Comparison of ENCODE assay signal across 1 cellular context in genomic region chr16:30953511-30954124, GRCh38.
A peak's percentile ranks its signal among the peaks of the same experiment; 100 is the strongest.
TF ChIP-seq lines count a peak whose summit lies in the region.

No MANE protein-coding gene starts in this region.

TF ChIP-seq in HepG2, 621 proteins besides CTCF, POLR2A, EP300 and RAD21 (continued from another document and continues in another):
- TF ChIP-seq HBP1 (CRISPR knock-in tag; IDR thresholded peaks at IDR 0.05; ENCODE audit: low read depth): 0 out of 2 replicates have a peak, but pooled peaks have one; percentile 20
- no peak for TF ChIP-seq ZNF597 (CRISPR knock-in tag; IDR thresholded peaks at IDR 0.05)
- no peak for TF ChIP-seq RCOR2 (CRISPR knock-in tag; IDR thresholded peaks at IDR 0.05)
- TF ChIP-seq JUN (CRISPR knock-in tag; IDR thresholded peaks at IDR 0.05): peak; percentile 36; the same call in 1 of the 2 replicates
- TF ChIP-seq NCOR1 (IDR thresholded peaks at IDR 0.05; ENCODE audit: borderline replicate concordance, low read length): no peak
- TF ChIP-seq ZNF609 (CRISPR knock-in tag; IDR thresholded peaks at IDR 0.05; ENCODE audit: borderline replicate concordance): peak; percentile 55; the same call in 1 of the 2 replicates
- peak; percentile 89 for TF ChIP-seq PPARG (CRISPR knock-in tag; conservative IDR thresholded peaks at IDR 0.05)
- TF ChIP-seq MTERF4 (CRISPR knock-in tag; IDR thresholded peaks at IDR 0.05): no peak
- no peak for TF ChIP-seq BCLAF1 (IDR thresholded peaks at IDR 0.05)
- no peak for TF ChIP-seq ZBTB46 (CRISPR knock-in tag; IDR thresholded peaks at IDR 0.05; ENCODE audit: borderline replicate concordance)
- TF ChIP-seq KLF13 (CRISPR knock-in tag; IDR thresholded peaks at IDR 0.05): 0 out of 2 replicates have a peak, but pooled peaks have one; percentile 28
- TF ChIP-seq FOXP1 (IDR thresholded peaks at IDR 0.05): no peak
- no peak for TF ChIP-seq FOXP1 (CRISPR knock-in tag; IDR thresholded peaks at IDR 0.05)
- TF ChIP-seq EEA1 (CRISPR knock-in tag; IDR thresholded peaks at IDR 0.05; ENCODE audit: borderline replicate concordance): no peak; the same call in 1 of the 2 replicates
- no peak for TF ChIP-seq CREM (IDR thresholded peaks at IDR 0.05)
- TF ChIP-seq CREM (CRISPR knock-in tag; IDR thresholded peaks at IDR 0.05): no peak
- TF ChIP-seq ZNF557 (CRISPR knock-in tag; IDR thresholded peaks at IDR 0.05): no peak
- no peak for TF ChIP-seq HOXA9 (CRISPR knock-in tag; IDR thresholded peaks at IDR 0.05; ENCODE audit: borderline replicate concordance)
- TF ChIP-seq UBTF (CRISPR knock-in tag; IDR thresholded peaks at IDR 0.05): no peak; the same call in none of the 2 replicates
- TF ChIP-seq CENPT (CRISPR knock-in tag; IDR thresholded peaks at IDR 0.05; ENCODE audit: low read depth): no peak
- no peak for TF ChIP-seq ZNF670 (CRISPR knock-in tag; IDR thresholded peaks at IDR 0.05; ENCODE audit: borderline replicate concordance)
- peak; percentile 51; the same call in 1 of the 2 replicates for TF ChIP-seq ZHX1 (CRISPR knock-in tag; IDR thresholded peaks at IDR 0.05; ENCODE audit: low read depth)
- no peak for TF ChIP-seq SNAPC5 (CRISPR knock-in tag; IDR thresholded peaks at IDR 0.05; ENCODE audit: borderline replicate concordance)
- TF ChIP-seq NFYC (CRISPR knock-in tag; IDR thresholded peaks at IDR 0.05): no peak
- TF ChIP-seq SKI (IDR thresholded peaks at IDR 0.05; ENCODE audit: partially characterized antibody): no peak
- peak; percentile 23; the same call in 1 of the 2 replicates for TF ChIP-seq KDM3A (CRISPR knock-in tag; IDR thresholded peaks at IDR 0.05; ENCODE audit: low read depth)
- TF ChIP-seq ETV5 (CRISPR knock-in tag; IDR thresholded peaks at IDR 0.05; ENCODE audit: borderline replicate concordance): peak; percentile 76; the same call in 1 of the 2 replicates
- no peak; the same call in 1 of the 2 replicates for TF ChIP-seq EED (CRISPR knock-in tag; IDR thresholded peaks at IDR 0.05)
- no peak for TF ChIP-seq SSRP1 (CRISPR knock-in tag; IDR thresholded peaks at IDR 0.05)
- no peak for TF ChIP-seq SRF (IDR thresholded peaks at IDR 0.05; ENCODE audit: low read depth, low read length)
- TF ChIP-seq MEF2D (CRISPR knock-in tag; IDR thresholded peaks at IDR 0.05): peak; percentile 61; the same call in 1 of the 2 replicates
- no peak for TF ChIP-seq DMTF1 (CRISPR knock-in tag; IDR thresholded peaks at IDR 0.05)
- peak; percentile 94 for TF ChIP-seq HNRNPL (IDR thresholded peaks at IDR 0.05; ENCODE audit: low read depth, low read length)
- TF ChIP-seq ZUFSP (CRISPR knock-in tag; IDR thresholded peaks at IDR 0.05; ENCODE audit: borderline replicate concordance): no peak
